ENCODE assay signal across 12 cellular contexts in genomic region chr2:28658369-28658768, GRCh38.
DNase-seq lines count a peak whose midpoint lies in the region; FAIRE-seq and TF ChIP-seq lines count a peak whose summit lies in the region.
"Had no signal": no experiment of that assay in that cellular context is flagged by ENCODE, and none has a peak within 500 bp of the region (broad histone marks: within the 10 kb centered on the region; RNA-seq: fewer than 3 reads in every experiment).

No MANE protein-coding gene starts in this region.

- H3K9ac ChIP-seq in neuronal stem cell (ENCODE audit: low read depth, low read length, poor library complexity) = no peak overlapping the region

- H3K4me3 ChIP-seq in epithelial cell of esophagus (ENCODE audit: low read length) (no peak overlapping the region), neuronal stem cell (ENCODE audit: low read length in 2 of 2) (no peak overlapping the region)
- H3K4me3 ChIP-seq: mucosa of descending colon had no signal

- H2BK15ac ChIP-seq in neuronal stem cell (ENCODE audit: low read length) = no peak overlapping the region

- DNase-seq in DMS53 (lab: John Stamatoyannopoulos, UW) (peak; percentile 78), NCI-H226 (peak; percentile 43), epithelial cell of esophagus (ENCODE audit: low read depth) (peak; percentile 69), neuronal stem cell (ENCODE audit: low spot score) (no peak), urothelium cell line (ENCODE audit: low spot score) (no peak), erythroblast (lab: John Stamatoyannopoulos, UW) (no peak)
- no peak for DNase-seq in central memory CD4-positive, alpha-beta T cell
- no peak for DNase-seq in activated naive CD4-positive, alpha-beta T cell (lab: John Stamatoyannopoulos, UW)
- DNase-seq: GOT3; mucosa of descending colon; stimulated activated CD4-positive, alpha-beta T cell treated with anti-CD3 and anti-CD28 coated beads, Interleukin-15, amount 100 ng/mL, for 24 hours had no signal

- peaks cover 2 to 8% of the 10 kb centered on the region in 2 donors for H3K4me1 ChIP-seq in neuronal stem cell (ENCODE audit: control insufficient read depth in 2 of 2, insufficient read depth in 1 of 2, low read depth in 1 of 2, low read length in 2 of 2)

- no peak overlapping the region for H3K4ac ChIP-seq in neuronal stem cell (ENCODE audit: low read length)

- TF ChIP-seq POLR2A in erythroblast (IDR thresholded peaks at IDR 0.05; ENCODE audit: low read length) = no peak

- H2BK5ac ChIP-seq in neuronal stem cell (ENCODE audit: low read length) = no peak overlapping the region

- no peaks in the 10 kb centered on the region for H3K36me3 ChIP-seq in neuronal stem cell (replicated peaks in 1 of 2; ENCODE audit: control insufficient read depth in 2 of 2, insufficient read depth in 2 of 2, low read length in 2 of 2)

- H2BK12ac ChIP-seq in neuronal stem cell (ENCODE audit: low read length) = no peak overlapping the region

- no CpG with 5 or more reads among the region's 1 CpG for WGBS in neuronal stem cell (ENCODE audit: extremely low coverage in 2 of 2, insufficient read length in 2 of 2, insufficient replicate concordance in 1 of 2), 2 donors

- no peak overlapping the region for H3K4me2 ChIP-seq in neuronal stem cell (ENCODE audit: insufficient read depth, low read length, poor library complexity, severe bottlenecking)

- no peak overlapping the region for H3K23ac ChIP-seq in neuronal stem cell (ENCODE audit: low read depth, low read length, poor library complexity)

- no peak overlapping the region for H2BK120ac ChIP-seq in neuronal stem cell (ENCODE audit: low read depth, low read length)

- peak overlapping the region; percentile 60 for H2AFZ ChIP-seq in neuronal stem cell (ENCODE audit: low read length)

- H2AK5ac ChIP-seq in neuronal stem cell (ENCODE audit: low read depth, low read length) = no peak overlapping the region

- H4K91ac ChIP-seq in neuronal stem cell (ENCODE audit: low read depth, low read length, poor library complexity) = no peak overlapping the region

- no peak overlapping the region for H3K14ac ChIP-seq in neuronal stem cell (ENCODE audit: low read length)

- H3K27me3 ChIP-seq in neuronal stem cell (ENCODE audit: control insufficient read depth in 3 of 3, insufficient read depth in 3 of 3, low read depth in 1 of 3, low read length in 3 of 3) = no peaks in the 10 kb centered on the region

- H4K8ac ChIP-seq in neuronal stem cell (ENCODE audit: low read depth, low read length) = no peak overlapping the region

- no peak overlapping the region for H3K18ac ChIP-seq in neuronal stem cell (ENCODE audit: low read length)

- no peak for FAIRE-seq in urothelium cell line (lab: Jason Lieb, UNC)
- FAIRE-seq: frontal cortex had no signal

- TF ChIP-seq CTCF in epithelial cell of esophagus (IDR thresholded peaks at IDR 0.05; ENCODE audit: insufficient read depth, low read depth, low read length, missing control alignments) = no peak

- H3K27ac ChIP-seq in neuronal stem cell (replicated peaks; ENCODE audit: low read length) = no peak overlapping the region

- H3K9me3 ChIP-seq in neuronal stem cell (replicated peaks in 1 of 2; ENCODE audit: control insufficient read depth in 2 of 2, insufficient read depth in 1 of 2, low read depth in 1 of 2, low read length in 2 of 2) = peaks cover 0 to 12% of the 10 kb centered on the region in 2 donors
- H3K9me3 ChIP-seq: mucosa of descending colon had no signal

- H3K79me1 ChIP-seq in neuronal stem cell (ENCODE audit: low read depth, low read length) = no peaks in the 10 kb centered on the region

Comparison
In these comparisons a context has a peak if more than half of its experiments do, and no peak if none do; other contexts are left out.
1. DNase-seq: peak in DMS53 (single experiment), NCI-H226 (single experiment) and epithelial cell of esophagus (single experiment); none in neuronal stem cell (single experiment), urothelium cell line (single experiment), central memory CD4-positive, alpha-beta T cell (single experiment), erythroblast (0 of 2) and activated naive CD4-positive, alpha-beta T cell (0 of 4).